In the genomic region with DNA sequence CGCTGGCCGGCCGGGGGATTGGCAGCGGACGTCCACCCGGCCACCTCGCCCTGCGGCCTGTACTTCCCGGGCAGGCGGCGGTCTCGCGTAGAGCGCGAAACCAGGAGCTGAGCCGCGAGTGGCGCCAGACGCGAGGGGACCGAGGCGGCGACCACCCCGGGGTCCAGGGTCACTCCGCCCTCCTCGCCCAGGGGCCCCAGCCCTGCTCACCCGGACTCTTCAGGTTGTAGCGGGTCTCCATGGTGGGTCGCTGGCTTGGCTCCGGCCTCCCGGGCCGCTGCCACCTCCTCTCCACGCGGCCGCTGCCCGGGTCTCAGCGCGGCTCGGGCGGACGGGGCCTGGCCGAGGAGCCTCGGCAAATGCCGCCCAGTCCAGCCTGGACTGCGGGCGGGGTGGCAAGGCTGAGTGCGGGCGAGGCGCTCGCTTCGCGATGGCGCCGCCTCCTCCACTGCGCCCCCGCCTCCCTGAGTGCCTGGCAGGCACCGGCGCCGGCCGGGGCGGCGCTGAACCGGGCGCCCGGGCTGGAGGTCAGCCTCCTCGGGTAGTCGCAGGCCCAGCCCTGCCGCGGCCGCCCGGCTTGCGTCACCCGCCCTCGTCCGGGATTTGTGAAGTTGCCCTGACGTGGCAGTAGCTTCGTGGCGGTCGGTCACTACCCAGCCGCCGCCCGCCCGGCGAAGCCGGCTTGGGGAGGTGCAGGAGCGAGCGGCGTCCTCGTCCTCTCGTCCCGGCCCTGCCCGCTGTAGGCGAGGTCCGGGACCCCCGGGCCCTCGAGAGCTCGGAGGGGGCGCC, we compare ENCODE assay signal across 1 cellular context.
TF ChIP-seq lines count a peak whose summit lies in the region.

TSS of gene UBE2J1 (minus strand) at position 394 of the 789 bp plus-strand sequence. CDS start at position 241, 153 bp downstream.

TF ChIP-seq in PFSK-1, 5 proteins besides CTCF, POLR2A, EP300 and RAD21:
- peak; percentile 65 for TF ChIP-seq FOXP2 (optimal IDR thresholded peaks at IDR 0.05; ENCODE audit: borderline replicate concordance, extremely low read depth, extremely low read length, insufficient read depth)
- no peak for TF ChIP-seq SIN3A (IDR thresholded peaks at IDR 0.05; ENCODE audit: borderline replicate concordance, insufficient read depth, low read length)
- peak; percentile 64 for TF ChIP-seq POLR2AphosphoS5 (IDR thresholded peaks at IDR 0.05; ENCODE audit: low read depth, low read length)
- peak; percentile 81 for TF ChIP-seq TAF1 (IDR thresholded peaks at IDR 0.05; ENCODE audit: borderline replicate concordance, insufficient read depth, low read length)
- TF ChIP-seq REST (IDR thresholded peaks at IDR 0.05; ENCODE audit: insufficient read depth in 1 of 2, low read depth in 2 of 2, low read length in 2 of 2) = peak in 1 of 2 experiments; percentile 27; a peak in 1 of 4 replicates
